In the genomic region with DNA sequence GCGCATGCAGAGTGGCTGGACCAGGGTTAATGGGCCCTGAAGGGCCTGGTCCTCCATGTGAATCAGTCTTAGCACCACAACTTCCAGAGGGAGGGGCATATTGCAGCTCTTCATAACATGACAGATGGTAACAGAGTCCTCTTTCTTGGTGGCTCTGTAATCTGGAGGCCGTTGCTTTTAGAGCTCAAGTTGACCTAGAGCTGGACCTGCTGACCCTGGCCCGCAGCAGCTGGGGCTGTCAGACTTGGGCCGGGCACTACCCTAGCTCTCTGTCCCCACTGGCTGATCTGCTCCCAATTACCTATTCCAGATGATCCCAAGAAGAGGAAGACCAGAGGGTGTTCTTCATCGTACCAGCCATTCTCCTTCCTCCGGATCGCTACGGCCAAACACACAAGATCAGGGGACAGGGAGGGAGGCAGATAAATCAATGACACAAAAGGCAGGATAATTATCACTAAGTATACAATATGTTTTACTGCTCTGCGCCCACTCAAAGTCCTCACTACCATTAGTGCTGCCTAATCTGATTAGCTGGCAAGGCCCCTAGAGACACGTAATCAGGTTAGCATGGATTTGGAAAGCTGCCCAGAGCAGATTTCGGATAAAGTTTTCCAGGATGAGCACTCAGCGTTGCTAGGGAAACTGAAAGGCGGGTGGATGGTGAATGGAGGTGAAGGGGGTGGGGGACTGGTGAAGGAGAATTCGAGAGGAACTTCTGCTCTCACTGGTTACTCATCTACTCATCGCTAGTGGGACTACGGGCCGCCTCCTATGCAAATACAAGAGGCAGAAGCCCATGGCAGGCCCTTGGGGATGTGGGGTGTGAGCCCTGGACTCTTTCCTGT, we compare ENCODE assay signal across 9 cellular contexts.
DNase-seq lines count a peak whose midpoint lies in the region; ATAC-seq and TF ChIP-seq lines count a peak whose summit lies in the region.
"Had no signal": no experiment of that assay in that cellular context is flagged by ENCODE, and none has a peak within 500 bp of the region (broad histone marks: within the 10 kb centered on the region; RNA-seq: fewer than 3 reads in every experiment).

No MANE protein-coding gene starts in this region.

- no peak overlapping the region for H3K4me3 Mint-ChIP-seq in Calu3 (ENCODE audit: low read depth, unreplicated experiment)

- no peaks in the 10 kb centered on the region for H3K27me3 ChIP-seq in BJ (ENCODE audit: control insufficient read depth, insufficient read depth, low read length)
- H3K27me3 ChIP-seq in Karpas-422 (ENCODE audit: low read length) = no peaks in the 10 kb centered on the region
- no peaks in the 10 kb centered on the region for H3K27me3 ChIP-seq in transverse colon

- H3K9me3 Mint-ChIP-seq in Calu3 (ENCODE audit: low read depth, unreplicated experiment) = no peaks in the 10 kb centered on the region

- H2AFZ ChIP-seq in Karpas-422 (ENCODE audit: low read length) = no peak overlapping the region

- H3K4me1 ChIP-seq in Karpas-422 (ENCODE audit: low read length) (peaks cover 17% of the 10 kb centered on the region), transverse colon (no peaks in the 10 kb centered on the region)

- no peak for ATAC-seq in GM21717 (IDR thresholded peaks at IDR 0.05; ENCODE audit: unreplicated experiment)

- peak overlapping the region; percentile 16 for H3K9ac ChIP-seq in Karpas-422 (ENCODE audit: low read length)

- H3K79me2 ChIP-seq in Karpas-422 (ENCODE audit: low read length) = no peaks in the 10 kb centered on the region

- DNase-seq in BJ (ENCODE audit: low read depth) (peak; percentile 74), Karpas-422 (peak; percentile 83), SK-N-DZ (ENCODE audit: low spot score) (peak; percentile 100), iris pigment epithelial cell (ENCODE audit: low read depth) (peak; percentile 95), transverse colon (no peak), Calu3 (no peak)
- no peak for DNase-seq in activated CD4-positive, alpha-beta T cell treated with anti-CD3 and anti-CD28 coated beads for 1 hour
- DNase-seq: activated CD4-positive, alpha-beta T cell treated with anti-CD3 and anti-CD28 coated beads, Interleukin-2, amount 50 U/mL, for 4 hours had no signal

- no peaks in the 10 kb centered on the region for H3K9me3 ChIP-seq in Karpas-422 (ENCODE audit: low read length)
- H3K9me3 ChIP-seq in transverse colon = no peaks in the 10 kb centered on the region

- intact Hi-C loops in transverse colon (cut with DNase I; ENCODE audit: low total_unique reads) (no loop called here), Calu3 (cut with micrococcal nuclease; ENCODE audit: unreplicated experiment) (no loop called here)

- TF ChIP-seq CTCF in BJ (IDR thresholded peaks at IDR 0.05; ENCODE audit: insufficient read depth, low read depth, low read length) (no peak), transverse colon (IDR thresholded peaks at IDR 0.05) (no peak), Calu3 (IDR thresholded peaks at IDR 0.05; ENCODE audit: unreplicated experiment) (no peak)

- no peak overlapping the region for H3K4me3 ChIP-seq in BJ (ENCODE audit: low read depth, low read length)
- H3K4me3 ChIP-seq in Karpas-422 (ENCODE audit: low read length) = peak overlapping the region; percentile 13; the same call in 1 of the 2 replicates
- no peak overlapping the region for H3K4me3 ChIP-seq in transverse colon

- 80% methylated on average over 17 of the region's 17 CpGs; no CpG with 5 or more reads in 1 of the 2 donors for WGBS in transverse colon (ENCODE audit: low coverage in 1 of 2), 2 donors

- BruUV-seq in Calu3 (replicated peaks; lab: Mats Ljungman, UMichigan) = no TSS peak

- no peaks in the 10 kb centered on the region for H3K9me2 ChIP-seq in Karpas-422 (replicated peaks; ENCODE audit: insufficient read depth, low read length)

- POLR2A ChIA-PET in BJ (lab: Charles Lee) = no interaction called here

- H3K36me3 Mint-ChIP-seq in Calu3 (ENCODE audit: insufficient read depth, unreplicated experiment) = peaks cover 3% of the 10 kb centered on the region

- in situ Hi-C loops in transverse colon (cut with MboI; ENCODE audit: low pct_ligation_motif_present in 1 of 4, low pct_unique_long_range_greater_than_20kb in 1 of 4, low sequenced_read_pairs in 3 of 4) = no loop called here

- H3K36me3 ChIP-seq in BJ (ENCODE audit: control insufficient read depth, insufficient read depth, low read length) (peaks cover 1% of the 10 kb centered on the region), Karpas-422 (ENCODE audit: insufficient read depth, low read length) (no peaks in the 10 kb centered on the region), transverse colon (no peaks in the 10 kb centered on the region)

- H3K27ac ChIP-seq in Karpas-422 (ENCODE audit: low read length) (no peak overlapping the region), transverse colon (no peak overlapping the region)

- CTCF ChIA-PET in BJ (lab: Yijun Ruan, JAX) = interaction anchor here (1.3 to 2.6 kb wide), 2 partner anchors 8 to 122 kb away, joined by 3 to 7 read pairs; no protein-coding TSS in a partner anchor
- CTCF ChIA-PET in Calu3 (lab: Charles Lee) = no interaction called here

- no peaks in the 10 kb centered on the region for H4K20me1 ChIP-seq in Karpas-422 (ENCODE audit: insufficient read depth, low read depth, low read length)

- no peak for TF ChIP-seq POLR2A in transverse colon (IDR thresholded peaks at IDR 0.05)

- no peaks in the 10 kb centered on the region for H3K4me1 Mint-ChIP-seq in Calu3 (ENCODE audit: low read depth, unreplicated experiment)

- TF ChIP-seq EP300 in transverse colon (IDR thresholded peaks at IDR 0.05; ENCODE audit: low read depth) = no peak

- no peak overlapping the region for H3K27ac Mint-ChIP-seq in Calu3 (ENCODE audit: unreplicated experiment)

- peak overlapping the region; percentile 58 for H3K4me2 ChIP-seq in Karpas-422 (ENCODE audit: low read depth, low read length, poor library complexity, severe bottlenecking)

- no peaks in the 10 kb centered on the region for H3K27me3 Mint-ChIP-seq in Calu3 (ENCODE audit: unreplicated experiment)

Comparison
In these comparisons a context has a peak if more than half of its experiments do, and no peak if none do; other contexts are left out.
1. DNase-seq: peak in BJ (single experiment), Karpas-422 (single experiment), SK-N-DZ (single experiment) and iris pigment epithelial cell (single experiment); none in transverse colon (single experiment), activated CD4-positive, alpha-beta T cell treated with anti-CD3 and anti-CD28 coated beads for 1 hour (single experiment) and Calu3 (single experiment).